ENCODE assay signal across 15 cellular contexts in genomic region chr3:195893516-195893915, GRCh38. TPM values are rescaled to one million over a fixed set of nuclear protein-coding genes. Genes with fewer than 3 reads are reported as not detected.
DNase-seq lines count a peak whose midpoint lies in the region; ATAC-seq, FAIRE-seq and TF ChIP-seq lines count a peak whose summit lies in the region.
"Had no signal": no experiment of that assay in that cellular context is flagged by ENCODE, and none has a peak within 500 bp of the region (broad histone marks: within the 10 kb centered on the region; RNA-seq: fewer than 3 reads in every experiment).

No MANE protein-coding gene starts in this region.

- peaks cover 55% of the 10 kb centered on the region for H3K4me1 Mint-ChIP-seq in WTC11

- peak overlapping the region; percentile 12 for H3K23ac ChIP-seq in neuronal stem cell (ENCODE audit: low read depth, low read length, poor library complexity)

- no peak overlapping the region for H3K14ac ChIP-seq in neuronal stem cell (ENCODE audit: low read length)

- no CpG with 5 or more reads among the region's 4 CpGs for WGBS in neuronal stem cell (ENCODE audit: extremely low coverage in 2 of 2, insufficient read length in 2 of 2, insufficient replicate concordance in 1 of 2), 2 donors

- no peak overlapping the region for H2BK120ac ChIP-seq in neuronal stem cell (ENCODE audit: low read depth, low read length)

- no peak for FAIRE-seq in GM12891 (lab: Jason Lieb, UNC)
- FAIRE-seq: GM18507, kidney had no signal

- no peaks in the 10 kb centered on the region for H3K9me3 Mint-ChIP-seq in WTC11
- H3K9me3 Mint-ChIP-seq: CD8-positive, alpha-beta T cell had no signal

- peak overlapping the region in 10 of 11 experiments; percentile 21 to 84 (median 56); a peak in 19 of 22 replicates for H3K27ac ChIP-seq in BLaER1 treated with 17β-estradiol and CSF1 and Interleukin-3, amounts not matched to agents 10 nM and 100 nM
- H3K27ac ChIP-seq in dorsolateral prefrontal cortex (peak overlapping the region; percentile 11 to 98 (median 95)), neuronal stem cell (replicated peaks; ENCODE audit: low read length) (no peak overlapping the region)

- H3K18ac ChIP-seq in neuronal stem cell (ENCODE audit: low read length), result no peak overlapping the region

- H3K4me2 ChIP-seq in BLaER1 treated with 17β-estradiol and CSF1 and Interleukin-3, amounts not matched to agents 10 nM and 100 nM, result peak overlapping the region; percentile 87 to 100 (median 99)
- H3K4me2 ChIP-seq in neuronal stem cell (ENCODE audit: insufficient read depth, low read length, poor library complexity, severe bottlenecking), result no peak overlapping the region

- H2AK5ac ChIP-seq in neuronal stem cell (ENCODE audit: low read depth, low read length), result peak overlapping the region; percentile 93

- H3K36me3 Mint-ChIP-seq in WTC11, result no peaks in the 10 kb centered on the region

- no peak overlapping the region for H4K8ac ChIP-seq in neuronal stem cell (ENCODE audit: low read depth, low read length)

- intact Hi-C loops in dorsolateral prefrontal cortex (cut with DNase I), result loop anchor here (1.0 to 2.0 kb wide), 2 partner anchors 25 to 33 kb away; no protein-coding TSS in a partner anchor

- peaks cover 69 to 95% (median 85%) of the 10 kb centered on the region in 10 experiments for H3K4me1 ChIP-seq in BLaER1 treated with 17β-estradiol and CSF1 and Interleukin-3, amounts not matched to agents 10 nM and 100 nM
- H3K4me1 ChIP-seq in neuronal stem cell (ENCODE audit: control insufficient read depth in 2 of 2, insufficient read depth in 1 of 2, low read depth in 1 of 2, low read length in 2 of 2), result peaks cover 46 to 56% of the 10 kb centered on the region in 2 donors

- peak overlapping the region; percentile 52 to 88 (median 79) for H3K9ac ChIP-seq in BLaER1 treated with 17β-estradiol and CSF1 and Interleukin-3, amounts not matched to agents 10 nM and 100 nM
- no peak overlapping the region for H3K9ac ChIP-seq in neuronal stem cell (ENCODE audit: low read depth, low read length, poor library complexity)

- no peak overlapping the region for H2AFZ ChIP-seq in neuronal stem cell (ENCODE audit: low read length)

- POLR2A ChIA-PET in WTC11 (lab: Charles Lee), result no interaction called here

- H3K36me3 ChIP-seq in BLaER1 treated with 17β-estradiol and CSF1 and Interleukin-3, amounts not matched to agents 10 nM and 100 nM, result peaks cover 0 to 7% (median 0%) of the 10 kb centered on the region in 11 experiments; a peak in 4 of 22 replicates
- H3K36me3 ChIP-seq in neuronal stem cell (replicated peaks in 1 of 2; ENCODE audit: control insufficient read depth in 2 of 2, insufficient read depth in 2 of 2, low read length in 2 of 2), result no peaks in the 10 kb centered on the region

- H3K4me3 ChIP-seq in BLaER1 treated with 17β-estradiol and CSF1 and Interleukin-3, amounts not matched to agents 10 nM and 100 nM, result peak overlapping the region in 8 of 10 experiments; percentile 9 to 57 (median 34); a peak in 11 of 20 replicates
- H3K4me3 ChIP-seq in dorsolateral prefrontal cortex (peak overlapping the region in 56 of 59 donors; percentile 13 to 95 (median 84)), neuronal stem cell (ENCODE audit: low read length in 2 of 2) (no peak overlapping the region)

- H4K91ac ChIP-seq in neuronal stem cell (ENCODE audit: low read depth, low read length, poor library complexity), result no peak overlapping the region

- peaks cover 32 to 62% (median 52%) of the 10 kb centered on the region in 11 experiments for H4K20me1 ChIP-seq in BLaER1 treated with 17β-estradiol and CSF1 and Interleukin-3, amounts not matched to agents 10 nM and 100 nM

- no peak for ATAC-seq in WTC11
- ATAC-seq: CD8-positive, alpha-beta T cell had no signal

- peaks cover 13% of the 10 kb centered on the region for H3K79me1 ChIP-seq in neuronal stem cell (ENCODE audit: low read depth, low read length)

- TF ChIP-seq CTCF in dorsolateral prefrontal cortex (IDR thresholded peaks at IDR 0.05 in 54 of 56, conservative IDR thresholded peaks at IDR 0.05 in 2 of 56; ENCODE audit: low read depth in 1 of 56, partially characterized antibody in 56 of 56) (no peak), WTC11 (IDR thresholded peaks at IDR 0.05) (no peak)

- H3K9me3 ChIP-seq in BLaER1 treated with 17β-estradiol and CSF1 and Interleukin-3, amounts not matched to agents 10 nM and 100 nM (replicated peaks in 1 of 11), result no peaks in the 10 kb centered on the region
- no peaks in the 10 kb centered on the region for H3K9me3 ChIP-seq in neuronal stem cell (replicated peaks in 1 of 2; ENCODE audit: control insufficient read depth in 2 of 2, insufficient read depth in 1 of 2, low read depth in 1 of 2, low read length in 2 of 2)

- CTCF ChIA-PET in WTC11 (lab: Charles Lee), result interaction anchor here (0.9 to 11.7 kb wide), 9 partner anchors 15 to 206 kb away, joined by 3 to 167 read pairs (median 31); partner anchors contain the start of gene TNK2

- DNase-seq in NCI-H2171 treated with DMSO at 0.1 percent for 48 hours (lab: John Stamatoyannopoulos, UW) (peak; percentile 59), dorsolateral prefrontal cortex (peak in 8 of 10 donors; percentile 44 to 90 (median 77)), neuronal stem cell (ENCODE audit: low spot score) (no peak), NCI-H187 treated with DMSO at 0.1 percent for 48 hours (lab: John Stamatoyannopoulos, UW) (no peak), activated gamma-delta T cell (lab: John Stamatoyannopoulos, UW) (no peak), GM12891 (ENCODE audit: insufficient read length, low spot score) (no peak), WTC11 (ENCODE audit: low spot score) (no peak)
- DNase-seq: CD8-positive, alpha-beta T cell; GOT3; NCI-H510A treated with DMSO at 0.1 percent for 48 hours; stimulated activated CD4-positive, alpha-beta T cell treated with anti-CD3 and anti-CD28 coated beads, Interleukin-12 subunit alpha, Interleukin-12 subunit beta, amount 100 ng/mL, for 4 hours; T1000 had no signal

- no peak overlapping the region for H2BK15ac ChIP-seq in neuronal stem cell (ENCODE audit: low read length)

- H3K27ac Mint-ChIP-seq in WTC11, result no peak overlapping the region
- H3K27ac Mint-ChIP-seq: CD8-positive, alpha-beta T cell had no signal

- no peak for TF ChIP-seq POLR2A in GM12891 (IDR thresholded peaks at IDR 0.05; ENCODE audit: low read depth, low read length)

- H3K4ac ChIP-seq in neuronal stem cell (ENCODE audit: low read length), result no peak overlapping the region

- no peaks in the 10 kb centered on the region for H3K27me3 Mint-ChIP-seq in WTC11 (ENCODE audit: low read depth)

- no peak overlapping the region for H2BK5ac ChIP-seq in neuronal stem cell (ENCODE audit: low read length)

- H3K4me3 Mint-ChIP-seq in WTC11, result no peak overlapping the region

- no peaks in the 10 kb centered on the region for H3K27me3 ChIP-seq in BLaER1 treated with 17β-estradiol and CSF1 and Interleukin-3, amounts not matched to agents 10 nM and 100 nM
- H3K27me3 ChIP-seq in dorsolateral prefrontal cortex, result no peaks in the 10 kb centered on the region
- no peaks in the 10 kb centered on the region for H3K27me3 ChIP-seq in neuronal stem cell (ENCODE audit: control insufficient read depth in 3 of 3, insufficient read depth in 3 of 3, low read depth in 1 of 3, low read length in 3 of 3)

- no peak overlapping the region for H2BK12ac ChIP-seq in neuronal stem cell (ENCODE audit: low read length)

TF ChIP-seq in GM12891, 5 proteins besides CTCF, POLR2A, EP300 and RAD21:
- no peak for TF ChIP-seq POU2F2 (IDR thresholded peaks at IDR 0.05; ENCODE audit: low read depth, low read length)
- TF ChIP-seq POLR2AphosphoS5 (IDR thresholded peaks at IDR 0.05; ENCODE audit: low read depth, low read length), result no peak
- TF ChIP-seq PAX5 (IDR thresholded peaks at IDR 0.05; ENCODE audit: insufficient read depth, low read length, severe bottlenecking), result no peak
- no peak for TF ChIP-seq TAF1 (IDR thresholded peaks at IDR 0.05; ENCODE audit: low read depth, low read length)
- no peak for TF ChIP-seq SPI1 (IDR thresholded peaks at IDR 0.05; ENCODE audit: low read depth, low read length)
TF ChIP-seq in GM12891: peak in this region for 0.

TF ChIP-seq in WTC11, 78 proteins besides CTCF, POLR2A, EP300 and RAD21 (continues in another document):
- no peak for TF ChIP-seq IRF1 (CRISPR knock-in tag; IDR thresholded peaks at IDR 0.05)
- no peak for TF ChIP-seq USF2 (CRISPR knock-in tag; IDR thresholded peaks at IDR 0.05)
- no peak for TF ChIP-seq ELF4 (CRISPR knock-in tag; IDR thresholded peaks at IDR 0.05; ENCODE audit: low read depth)
- no peak for TF ChIP-seq GRHL2 (CRISPR knock-in tag; IDR thresholded peaks at IDR 0.05; ENCODE audit: insufficient replicate concordance, severe bottlenecking)
- no peak for TF ChIP-seq SMAD4 (CRISPR knock-in tag; IDR thresholded peaks at IDR 0.05)
- no peak for TF ChIP-seq CREB1 (CRISPR knock-in tag; IDR thresholded peaks at IDR 0.05)
- no peak for TF ChIP-seq MYBL2 (CRISPR knock-in tag; IDR thresholded peaks at IDR 0.05)

RNA-seq across cellular contexts. Expression of gene TNK2, which starts 14.8 kb away (rescaled TPM):
- 100 to 1,000 TPM; 167 to 402 (median 279) TPM for total RNA-seq in dorsolateral prefrontal cortex
- polyA plus RNA-seq in neuronal stem cell (2013, experiment 1 of 2), result 21.3 TPM
- polyA plus RNA-seq in neuronal stem cell (2013, experiment 2 of 2), result 20.7 TPM
- polyA plus RNA-seq in GM12891 (2012; ENCODE audit: low read depth, missing spikeins), result 12.1 TPM
- 58.4 to 65.1 TPM (median 61.6 TPM) in 3 replicates for total RNA-seq in WTC11 (2021)

Comparison
In these comparisons a context has a peak if more than half of its experiments do, and no peak if none do; other contexts are left out.
1. H3K4me3 ChIP-seq: peak in BLaER1 treated with 17β-estradiol and CSF1 and Interleukin-3, amounts not matched to agents 10 nM and 100 nM (8 of 10) and dorsolateral prefrontal cortex (56 of 59); none in neuronal stem cell (0 of 2).
2. DNase-seq: peak in NCI-H2171 treated with DMSO at 0.1 percent for 48 hours (single experiment) and dorsolateral prefrontal cortex (8 of 10); none in neuronal stem cell (single experiment), NCI-H187 treated with DMSO at 0.1 percent for 48 hours (single experiment), activated gamma-delta T cell (single experiment), GM12891 (single experiment) and WTC11 (single experiment).